In genomic region chr2:155600296-155600695, GRCh38 we compare ENCODE assay signal across 26 cellular contexts.
"Had no signal": no experiment of that assay in that cellular context is flagged by ENCODE, and none has a peak within 500 bp of the region (broad histone marks: within the 10 kb centered on the region; RNA-seq: fewer than 3 reads in every experiment).

No MANE protein-coding gene starts in this region.

- H3K4me1 ChIP-seq: esophagus squamous epithelium, neural progenitor cell, prostate gland, right atrium auricular region, stomach, tibial artery had no signal

- FAIRE-seq: endometrium, frontal cortex, urothelium cell line had no signal

- H3K4me3 Mint-ChIP-seq: effector memory CD8-positive, alpha-beta T cell; immature natural killer cell; mesothelial cell of epicardium; naive B cell; nephron; neural progenitor cell; stimulated activated naive B cell treated with anti-CD40 and anti-IgM and Interleukin-4, amounts not matched to agents 10 μg/mL and 1 μg/mL and 100 μg/mL, for 72 hours; type B pancreatic cell had no signal

- H3K27me3 Mint-ChIP-seq: effector memory CD8-positive, alpha-beta T cell; naive B cell; stimulated activated naive B cell treated with anti-CD40 and anti-IgM and Interleukin-4, amounts not matched to agents 10 μg/mL and 1 μg/mL and 100 μg/mL, for 72 hours; type B pancreatic cell had no signal

- H3K4me3 ChIP-seq: esophagus squamous epithelium, mucosa of descending colon, neural progenitor cell, prostate gland, right atrium auricular region, smooth muscle cell, stomach, tibial artery had no signal

- ATAC-seq: effector memory CD8-positive, alpha-beta T cell; left ventricle myocardium superior; mucosa of descending colon; stimulated activated naive B cell treated with anti-CD40 and anti-IgM and Interleukin-4, amounts not matched to agents 10 μg/mL and 1 μg/mL and 100 μg/mL, for 72 hours had no signal

- H3K27me3 ChIP-seq: esophagus squamous epithelium, neural progenitor cell, right atrium auricular region, stomach, tibial artery had no signal

- H3K36me3 ChIP-seq: esophagus squamous epithelium, neural progenitor cell, prostate gland, right atrium auricular region, stomach, tibial artery had no signal

- DNase-seq: cortex of kidney; effector memory CD8-positive, alpha-beta T cell; erythroblast; esophagus squamous epithelium; hypothalamus; immature natural killer cell; left ventricle myocardium superior; mesenchymal stem cell; naive B cell; nucleus accumbens; stimulated activated CD4-positive, alpha-beta T cell treated with anti-CD3 and anti-CD28 coated beads, Interleukin-2, amount 100 ng/mL, for 24 hours; stimulated activated CD4-positive, alpha-beta T cell treated with anti-CD3 and anti-CD28 coated beads, Interleukin-4, amount 100 ng/mL, for 24 hours; stimulated activated naive B cell treated with anti-CD40 and anti-IgM and Interleukin-4, amounts not matched to agents 10 μg/mL and 1 μg/mL and 100 μg/mL, for 72 hours; stomach; tibial artery had no signal

- H3K27ac Mint-ChIP-seq: effector memory CD8-positive, alpha-beta T cell; immature natural killer cell; mesothelial cell of epicardium; naive B cell; nephron; neural progenitor cell; stimulated activated naive B cell treated with anti-CD40 and anti-IgM and Interleukin-4, amounts not matched to agents 10 μg/mL and 1 μg/mL and 100 μg/mL, for 72 hours; type B pancreatic cell had no signal

- H3K36me3 Mint-ChIP-seq: immature natural killer cell; mesothelial cell of epicardium; naive B cell; neural progenitor cell; stimulated activated naive B cell treated with anti-CD40 and anti-IgM and Interleukin-4, amounts not matched to agents 10 μg/mL and 1 μg/mL and 100 μg/mL, for 72 hours; type B pancreatic cell had no signal

- H3K9me3 Mint-ChIP-seq: neural progenitor cell had no signal

- H3K27ac ChIP-seq: esophagus squamous epithelium, neural progenitor cell, prostate gland, right atrium auricular region, stomach, tibial artery had no signal

- H3K4me1 Mint-ChIP-seq: immature natural killer cell; mesothelial cell of epicardium; naive B cell; nephron; neural progenitor cell; stimulated activated naive B cell treated with anti-CD40 and anti-IgM and Interleukin-4, amounts not matched to agents 10 μg/mL and 1 μg/mL and 100 μg/mL, for 72 hours had no signal

- H3K9me3 ChIP-seq: esophagus squamous epithelium, prostate gland had no signal
